28 cellular contexts compared by ENCODE assay signal in genomic region chr13:113115363-113116205, GRCh38. TPM values are rescaled to one million over a fixed set of nuclear protein-coding genes. Genes with fewer than 3 reads are reported as not detected.
DNase-seq lines count a peak whose midpoint lies in the region; ATAC-seq, FAIRE-seq and TF ChIP-seq lines count a peak whose summit lies in the region.
"Had no signal": no experiment of that assay in that cellular context is flagged by ENCODE, and none has a peak within 500 bp of the region (broad histone marks: within the 10 kb centered on the region; RNA-seq: fewer than 3 reads in every experiment).

No MANE protein-coding gene starts in this region.

- POLR2A ChIA-PET in SK-N-SH (lab: Yijun Ruan, JAX) (interaction anchor here (0.6 kb wide), 2 partner anchors 16 to 253 kb away, joined by 3 read pairs; no protein-coding TSS in a partner anchor), H1 (lab: Charles Lee; ENCODE audit: partially characterized antibody) (interaction anchor here (1.0 to 1.1 kb wide), 2 partner anchors 14 to 20 kb away, joined by 3 to 4 read pairs; no protein-coding TSS in a partner anchor)

- WGBS in SK-N-SH (ENCODE audit: low lambda C conversion rate), result 59% methylated on average over 12 of the region's 21 CpGs
- 85% methylated on average over 21 of the region's 21 CpGs; no CpG with 5 or more reads in 1 of the 2 experiments for WGBS in H1 (ENCODE audit: extremely low coverage in 1 of 2, insufficient coverage in 1 of 2, insufficient read length in 1 of 2, insufficient replicate concordance in 2 of 2, low coverage in 1 of 2, low lambda C conversion rate in 2 of 2, missing lambda C conversion rate in 1 of 2), 2 experiments
- 71 to 91% (median 83%) methylated on average over 9 to 21 of the region's 21 CpGs for WGBS in spleen, 5 donors

- H3K27ac ChIP-seq in SK-N-SH (ENCODE audit: low read depth in 2 of 2, low read length in 1 of 2) (no peak overlapping the region), H1 (ENCODE audit: low read depth, low read length) (no peak overlapping the region), spleen (no peak overlapping the region)
- H3K27ac ChIP-seq: 22Rv1, brain microvascular endothelial cell, heart left ventricle, psoas muscle, SK-N-MC had no signal

- H3K4me2 ChIP-seq in SK-N-SH (no peak overlapping the region), H1 (ENCODE audit: insufficient read depth in 1 of 2, low read depth in 2 of 2, low read length in 2 of 2) (no peak overlapping the region)

- H3K4me1 ChIP-seq in SK-N-SH (ENCODE audit: control insufficient read depth in 1 of 2, insufficient read depth in 2 of 2, low read depth in 1 of 2, low read length in 1 of 2), result peaks cover 0 to under 1% of the 10 kb centered on the region in 2 experiments; a peak in 1 of 4 replicates
- H3K4me1 ChIP-seq in H1 (replicated peaks in 1 of 4; ENCODE audit: control insufficient read depth in 3 of 4, insufficient read depth in 4 of 4, low read length in 3 of 4), result no peaks in the 10 kb centered on the region
- peaks cover under 1 to 5% (median 4%) of the 10 kb centered on the region in 6 donors for H3K4me1 ChIP-seq in spleen
- H3K4me1 ChIP-seq: psoas muscle had no signal

- ATAC-seq in SK-N-SH treated with all-trans-retinoic acid at 6 μM for 48 hours (no peak), GM18868 (IDR thresholded peaks at IDR 0.05; ENCODE audit: unreplicated experiment) (no peak)
- ATAC-seq: activated T-cell treated with anti-CD3 and anti-CD28 coated beads, Interleukin-2, amount 50 U/mL, for 4 hours; heart left ventricle; psoas muscle had no signal

- H2BK12ac ChIP-seq in H1 (ENCODE audit: low read depth, low read length), result no peak overlapping the region

- H3K18ac ChIP-seq in H1 (ENCODE audit: extremely low read depth, low read length), result no peak overlapping the region

- H4K20me1 ChIP-seq in SK-N-SH (ENCODE audit: insufficient read depth) (no peaks in the 10 kb centered on the region), H1 (replicated peaks in 1 of 2; ENCODE audit: control insufficient read depth in 1 of 2, insufficient read depth in 2 of 2, low read length in 2 of 2) (peaks cover 0 to 4% of the 10 kb centered on the region in 2 experiments)

- H2AK5ac ChIP-seq in H1 (ENCODE audit: low read depth, low read length), result 0 out of 2 replicates have a peak overlapping the region, but pooled peaks have one; percentile 82

- no peak overlapping the region for H3K4ac ChIP-seq in H1 (replicated peaks; ENCODE audit: insufficient read length, low read depth, low read length)

- no peak overlapping the region for H4K5ac ChIP-seq in H1 (ENCODE audit: insufficient read length, low read depth, low read length)

- CTCF ChIA-PET in SK-N-SH (lab: Yijun Ruan, JAX), result interaction anchor here (1.4 kb wide), 1 partner anchor 8 kb away, joined by 4 read pairs; no protein-coding TSS in a partner anchor
- CTCF ChIA-PET in H1 (lab: Charles Lee; ENCODE audit: partially characterized antibody), result interaction anchor here (1.0 to 2.1 kb wide), 5 partner anchors 9 to 160 kb away, joined by 3 to 13 read pairs (median 3); no protein-coding TSS in a partner anchor

- intact Hi-C loops in spleen (cut with DNase I; ENCODE audit: low total_unique reads), result no loop called here

- H3K36me3 ChIP-seq in SK-N-SH (replicated peaks in 1 of 2; ENCODE audit: control insufficient read depth in 1 of 2, insufficient read depth in 2 of 2, low read length in 1 of 2) (no peaks in the 10 kb centered on the region), H1 (ENCODE audit: control insufficient read depth in 2 of 4, insufficient read depth in 4 of 4, low read length in 3 of 4) (no peaks in the 10 kb centered on the region; a peak in 1 of 8 replicates), spleen (no peaks in the 10 kb centered on the region)
- H3K36me3 ChIP-seq: brain microvascular endothelial cell, heart left ventricle had no signal

- H3K23ac ChIP-seq in H1 (ENCODE audit: insufficient read length), result no peak overlapping the region

- no peak overlapping the region for H4K8ac ChIP-seq in H1 (ENCODE audit: extremely low read depth, insufficient read depth, low read length)

- TF ChIP-seq CTCF in SK-N-SH (IDR thresholded peaks at IDR 0.05) (no peak), H1 (IDR thresholded peaks at IDR 0.05; ENCODE audit: control extremely low read depth in 1 of 3, insufficient read depth in 1 of 3, low read depth in 1 of 3, low read length in 3 of 3) (no peak), spleen (IDR thresholded peaks at IDR 0.05 in 8 of 11, conservative IDR thresholded peaks at IDR 0.05 in 3 of 11) (no peak)

- no peaks in the 10 kb centered on the region for H3K79me1 ChIP-seq in H1 (ENCODE audit: low read depth, low read length)

- peak; percentile 14 for DNase-seq in SK-N-SH
- peak in 1 of 2 experiments; percentile 33 for DNase-seq in H1 (ENCODE audit: low read depth in 1 of 2, low spot score in 2 of 2)
- peak; percentile 84 for DNase-seq in mesenteric fat pad (ENCODE audit: low spot score)
- DNase-seq in spleen, result peak; percentile 61
- no peak for DNase-seq in germinal center (ENCODE audit: low spot score)
- no peak for DNase-seq in SKM-1 treated with dmso at 0.1 percent for 144 hours (lab: John Stamatoyannopoulos, UW; ENCODE audit: unreplicated experiment)
- DNase-seq: activated CD4-positive, alpha-beta T cell treated with anti-CD3 and anti-CD28 coated beads for 48 hours; activated naive CD4-positive, alpha-beta T cell treated with anti-CD3 and anti-CD28 coated beads, Interleukin-2, amount 50 U/mL, for 16 hours; activated T-cell treated with anti-CD3 and anti-CD28 coated beads, Interleukin-2, amount 50 U/mL, for 4 hours; amniotic stem cell; brain microvascular endothelial cell; effector CD4-positive, alpha-beta T cell; erythroblast; GOT3; IMR-90; mesenchymal stem cell; NCI-H510A; psoas muscle; small intestine; stimulated activated CD4-positive, alpha-beta T cell treated with anti-CD3 and anti-CD28 coated beads, Interleukin-1b, Interleukin-23, amount 100 ng/mL, for 48 hours; T-helper 2 cell had no signal

- H2BK15ac ChIP-seq in H1 (ENCODE audit: low read length), result no peak overlapping the region

- no peak for FAIRE-seq in H1 (lab: Jason Lieb, UNC)
- FAIRE-seq: small intestine had no signal

- no peaks in the 10 kb centered on the region for H3K9me3 ChIP-seq in SK-N-SH
- peaks cover 4 to 6% of the 10 kb centered on the region in 2 experiments; a peak in 2 of 4 replicates for H3K9me3 ChIP-seq in H1 (ENCODE audit: insufficient read depth in 2 of 2, low read depth in 1 of 2, low read length in 1 of 2)
- no peaks in the 10 kb centered on the region for H3K9me3 ChIP-seq in spleen
- H3K9me3 ChIP-seq: heart left ventricle, psoas muscle had no signal

- H3K79me2 ChIP-seq in SK-N-SH (ENCODE audit: insufficient read depth) (no peaks in the 10 kb centered on the region), H1 (ENCODE audit: control insufficient read depth in 1 of 2, insufficient read depth in 2 of 2, low read length in 2 of 2) (no peaks in the 10 kb centered on the region)

- H3K9me2 ChIP-seq in SK-N-SH, result no peaks in the 10 kb centered on the region

- H4K91ac ChIP-seq in H1 (replicated peaks; ENCODE audit: insufficient read length, low read length), result no peak overlapping the region

- H2BK120ac ChIP-seq in H1 (replicated peaks; ENCODE audit: low read depth, low read length), result no peak overlapping the region

- no peaks in the 10 kb centered on the region for H3F3A ChIP-seq in SK-N-SH (replicated peaks; ENCODE audit: insufficient read depth)

- no peak for TF ChIP-seq RAD21 in SK-N-SH (IDR thresholded peaks at IDR 0.05; ENCODE audit: low read length)
- no peak for TF ChIP-seq RAD21 in H1 (IDR thresholded peaks at IDR 0.05 in 1 of 2, conservative IDR thresholded peaks at IDR 0.05 in 1 of 2; ENCODE audit: low read depth in 2 of 2, low read length in 2 of 2)

- H2AFZ ChIP-seq in SK-N-SH (ENCODE audit: low read depth) (no peak overlapping the region), H1 (ENCODE audit: low read length) (no peak overlapping the region)

- TF ChIP-seq EP300 in SK-N-SH (IDR thresholded peaks at IDR 0.05; ENCODE audit: borderline replicate concordance in 1 of 2, low read depth in 1 of 2, low read length in 1 of 2), result no peak
- TF ChIP-seq EP300 in H1 (IDR thresholded peaks at IDR 0.05; ENCODE audit: borderline replicate concordance in 1 of 2, low read depth in 2 of 2, low read length in 2 of 2), result no peak

- H3K27me3 ChIP-seq in SK-N-SH (ENCODE audit: insufficient read depth) (peaks cover 4% of the 10 kb centered on the region), H1 (replicated peaks in 1 of 4; ENCODE audit: control insufficient read depth in 3 of 4, extremely low read depth in 1 of 4, insufficient read depth in 3 of 4, low read length in 3 of 4) (peaks cover 6 to 7% (median 7%) of the 10 kb centered on the region in 4 experiments; a peak in 6 of 7 replicates), spleen (replicated peaks in 1 of 7) (peaks cover 0 to 22% (median 6%) of the 10 kb centered on the region in 7 donors)

- no peak overlapping the region for H2BK20ac ChIP-seq in H1 (ENCODE audit: low read length)

- TF ChIP-seq POLR2A in H1 (IDR thresholded peaks at IDR 0.05; ENCODE audit: control extremely low read depth in 1 of 2, low read depth in 2 of 2, low read length in 2 of 2) (no peak), spleen (IDR thresholded peaks at IDR 0.05) (no peak)

- no peak overlapping the region for H2BK5ac ChIP-seq in H1 (ENCODE audit: low read depth, low read length)

- H3K23me2 ChIP-seq in H1 (ENCODE audit: low read depth, low read length), result peaks cover 1% of the 10 kb centered on the region; the same call in 1 of the 2 replicates

- H3K4me3 ChIP-seq in SK-N-SH (ENCODE audit: low read depth in 2 of 2, low read length in 1 of 2) (no peak overlapping the region), H1 (ENCODE audit: extremely low read depth in 1 of 4, insufficient read depth in 2 of 4, low read depth in 3 of 4, low read length in 4 of 4) (no peak overlapping the region), spleen (no peak overlapping the region)
- H3K4me3 ChIP-seq: heart left ventricle, psoas muscle, SK-N-MC had no signal

- H3K14ac ChIP-seq in H1 (ENCODE audit: insufficient read length), result no peak overlapping the region

- no peak overlapping the region for H3K9ac ChIP-seq in SK-N-SH
- no peak overlapping the region for H3K9ac ChIP-seq in H1 (replicated peaks in 1 of 4; ENCODE audit: extremely low read depth in 1 of 4, low read depth in 3 of 4, low read length in 3 of 4)

- no peak overlapping the region for H3K56ac ChIP-seq in H1 (replicated peaks; ENCODE audit: insufficient read length, low read depth, low read length)

RNA-seq across cellular contexts. Expression of gene F10, which starts 7.0 kb away (rescaled TPM):
- polyA plus RNA-seq in SK-N-SH (2012; rRNA removed) (12.5 and 12.8 TPM in 2 replicates), H1 (2011; rRNA removed) (3.5 and 4.2 TPM in 2 replicates), spleen (1 to 10 TPM; 1.8 to 4.2 (median 2.0) TPM)
- polyA plus RNA-seq in SK-N-SH (2012; cell fraction: cytosol; rRNA removed), result 5.8 and 9.9 TPM in 2 replicates
- 8.1 and 9.1 TPM in 2 replicates for polyA plus RNA-seq in SK-N-SH (2012; cell fraction: nucleus; rRNA removed)
- total RNA-seq in H1 (2021; fragmentation: NEBNext Ultra II Directional; extraction: Animal tissue kit (Norgen Biotek cat#: 25700)), result 2.0 and 2.3 TPM in 2 replicates
- 3.9 TPM for polyA plus RNA-seq in H1 (2011; cell fraction: cytosol; rRNA removed)
- 3.1 TPM for polyA plus RNA-seq in H1 (2011; cell fraction: nucleus; rRNA removed)
- 1.9 to 3.5 TPM (median 2.6 TPM) in 4 replicates for polyA plus RNA-seq in H1 (2012, experiment 1 of 2)
- 1.4 TPM for polyA plus RNA-seq in H1 (2012, experiment 2 of 2)
- polyA plus RNA-seq in H1 (2013, experiment 1 of 2), result 2.9 TPM
- polyA plus RNA-seq in H1 (2013, experiment 2 of 2), result 3.4 TPM
- 0.91 and 1.4 TPM in 2 replicates for polyA minus RNA-seq in H1 (2011; rRNA and poly(A)+ RNA removed)
- 0.81 TPM for polyA minus RNA-seq in H1 (2011; cell fraction: cytosol; rRNA and poly(A)+ RNA removed)
- 1.6 TPM for polyA minus RNA-seq in H1 (2011; cell fraction: nucleus; rRNA and poly(A)+ RNA removed)
- total RNA-seq in mesenteric fat pad (6.6 TPM), spleen (1 to 10 TPM; 1.6 to 6.4 (median 3.0) TPM)
- total RNA-seq: activated T-cell treated with anti-CD3 and anti-CD28 coated beads, Interleukin-2, amount 50 U/mL, for 4 hours; OCI-LY7 had no signal

RNA-seq across cellular contexts. Expression of gene F7, which starts 10.0 kb away (rescaled TPM):
- polyA plus RNA-seq in SK-N-SH (2012; rRNA removed) (0.16 TPM in 1 of 2 replicates, not detected in the other), H1 (2011; rRNA removed) (0.85 and 0.98 TPM in 2 replicates), spleen (under 1 TPM in 1 of 3 donors, not detected in 2; 0.03 TPM)
- 0.04 TPM in 1 of 2 replicates, not detected in the other for polyA plus RNA-seq in SK-N-SH (2012; cell fraction: cytosol; rRNA removed)
- 0.02 TPM in 1 of 2 replicates, not detected in the other for polyA plus RNA-seq in SK-N-SH (2012; cell fraction: nucleus; rRNA removed)
- 0.43 and 0.67 TPM in 2 replicates for total RNA-seq in H1 (2021; fragmentation: NEBNext Ultra II Directional; extraction: Animal tissue kit (Norgen Biotek cat#: 25700))
- 0.93 TPM for polyA plus RNA-seq in H1 (2011; cell fraction: cytosol; rRNA removed)
- polyA plus RNA-seq in H1 (2011; cell fraction: nucleus; rRNA removed), result 4.3 TPM
- 0.39 to 1.4 TPM (median 0.95 TPM) in 4 replicates for polyA plus RNA-seq in H1 (2012, experiment 1 of 2)
- polyA plus RNA-seq in H1 (2012, experiment 2 of 2), result 0.12 TPM
- 0.18 TPM for polyA plus RNA-seq in H1 (2013, experiment 1 of 2)
- 0.18 TPM for polyA plus RNA-seq in H1 (2013, experiment 2 of 2)
- 1.5 and 3.2 TPM in 2 replicates for polyA minus RNA-seq in H1 (2011; rRNA and poly(A)+ RNA removed)
- polyA minus RNA-seq in H1 (2011; cell fraction: cytosol; rRNA and poly(A)+ RNA removed), result not detected
- 2.6 TPM for polyA minus RNA-seq in H1 (2011; cell fraction: nucleus; rRNA and poly(A)+ RNA removed)
- total RNA-seq in mesenteric fat pad (0.35 TPM), spleen (not detected)
- total RNA-seq: OCI-LY7 had no signal

RNA-seq across cellular contexts. Expression of gene PROZ, which starts 42.9 kb away (rescaled TPM):
- polyA plus RNA-seq in SK-N-SH (2012; rRNA removed), result not detected in 2 replicates
- not detected in 2 replicates for polyA plus RNA-seq in SK-N-SH (2012; cell fraction: cytosol; rRNA removed)
- not detected in 2 replicates for polyA plus RNA-seq in SK-N-SH (2012; cell fraction: nucleus; rRNA removed)
- not detected in 2 replicates for total RNA-seq in H1 (2021; fragmentation: NEBNext Ultra II Directional; extraction: Animal tissue kit (Norgen Biotek cat#: 25700))
- 0.05 TPM in 1 of 2 replicates, not detected in the other for polyA plus RNA-seq in H1 (2011; rRNA removed)
- polyA plus RNA-seq in H1 (2011; cell fraction: cytosol; rRNA removed), result 0.05 TPM
- 0.68 TPM for polyA plus RNA-seq in H1 (2011; cell fraction: nucleus; rRNA removed)
- 0.50 to 0.68 TPM (median 0.63 TPM) in 3 of 4 replicates, not detected in the other for polyA plus RNA-seq in H1 (2012, experiment 1 of 2)
- polyA plus RNA-seq in H1 (2012, experiment 2 of 2), result 0.12 TPM
- not detected for polyA plus RNA-seq in H1 (2013, experiment 1 of 2)
- polyA plus RNA-seq in H1 (2013, experiment 2 of 2), result not detected
- not detected in 2 replicates for polyA minus RNA-seq in H1 (2011; rRNA and poly(A)+ RNA removed)
- polyA minus RNA-seq in H1 (2011; cell fraction: cytosol; rRNA and poly(A)+ RNA removed), result not detected
- not detected for polyA minus RNA-seq in H1 (2011; cell fraction: nucleus; rRNA and poly(A)+ RNA removed)
- total RNA-seq in mesenteric fat pad, result not detected
- total RNA-seq in spleen, result not detected
- polyA plus RNA-seq in spleen, result under 1 TPM in 1 of 3 donors, not detected in 2; 0.11 TPM
- total RNA-seq: activated T-cell treated with anti-CD3 and anti-CD28 coated beads, Interleukin-2, amount 50 U/mL, for 4 hours; heart left ventricle; IMR-90; OCI-LY7; psoas muscle; subcutaneous adipose tissue had no signal
- polyA plus RNA-seq: heart left ventricle, IMR-90, psoas muscle, small intestine had no signal

Comparison
In these comparisons a context has a peak if more than half of its experiments do, and no peak if none do; other contexts are left out.
1. DNase-seq: peak in SK-N-SH (single experiment), mesenteric fat pad (single experiment) and spleen (single experiment); none in germinal center (single experiment) and SKM-1 treated with dmso at 0.1 percent for 144 hours (single experiment).